Comparison of ENCODE assay signal across 10 cellular contexts in the genomic region with DNA sequence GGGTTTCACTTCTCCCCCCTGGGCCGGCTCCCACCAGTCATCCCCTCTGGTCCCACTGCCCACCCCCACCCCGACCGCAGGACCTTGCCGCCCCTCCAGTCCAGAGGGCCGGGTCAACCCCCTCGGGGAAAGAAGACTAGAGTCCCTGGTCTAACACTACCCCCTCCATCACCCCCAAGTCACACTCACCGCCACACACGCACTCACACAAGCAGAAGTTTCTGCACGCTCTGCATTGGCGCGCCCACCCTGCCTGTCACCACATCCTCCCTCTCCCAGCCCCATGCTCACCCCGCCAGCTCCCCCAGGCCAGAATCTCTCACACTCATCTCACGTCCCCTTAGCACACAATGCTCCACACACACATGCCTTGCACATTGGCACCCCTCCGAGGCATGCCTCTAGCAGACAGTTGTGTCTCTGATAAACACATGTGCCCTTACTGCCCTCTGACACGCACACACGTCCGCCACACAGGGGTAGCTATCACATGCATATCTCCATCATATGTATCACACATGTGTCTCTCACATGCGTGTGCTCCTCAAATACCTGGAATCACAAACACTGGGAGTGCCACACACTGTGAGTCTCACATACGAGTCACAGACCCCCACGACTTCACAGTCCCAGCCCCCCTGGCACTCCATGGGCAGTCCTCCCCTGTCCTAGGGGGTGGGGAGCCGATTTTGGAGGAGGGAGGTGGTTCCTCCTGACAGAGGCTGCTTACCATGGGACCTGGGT. TPM values are rescaled to one million over a fixed set of nuclear protein-coding genes. Genes with fewer than 3 reads are reported as not detected.
A peak's percentile ranks its signal among the peaks of the same experiment; 100 is the strongest.
DNase-seq lines count a peak whose midpoint lies in the region; ATAC-seq and TF ChIP-seq lines count a peak whose summit lies in the region.
"Had no signal": no experiment of that assay in that cellular context is flagged by ENCODE, and none has a peak within 500 bp of the region (broad histone marks: within the 10 kb centered on the region; RNA-seq: fewer than 3 reads in every experiment).

No MANE protein-coding gene starts in this region.

- no peak for TF ChIP-seq EP300 in sigmoid colon (IDR thresholded peaks at IDR 0.05)

- peaks cover 0 to 1% (median 0%) of the 10 kb centered on the region in 8 donors for H3K9me3 Mint-ChIP-seq in CD4-positive, alpha-beta memory T cell

- no peaks in the 10 kb centered on the region for H3K9me3 ChIP-seq in CD4-positive, alpha-beta memory T cell (ENCODE audit: control insufficient read depth in 1 of 2, low read length in 2 of 2)
- no peaks in the 10 kb centered on the region for H3K9me3 ChIP-seq in Peyer's patch
- H3K9me3 ChIP-seq in sigmoid colon: no peaks in the 10 kb centered on the region
- H3K9me3 ChIP-seq: mucosa of descending colon had no signal

- H3K4me1 Mint-ChIP-seq in CD4-positive, alpha-beta memory T cell: peaks cover 13 to 31% (median 20%) of the 10 kb centered on the region in 4 donors

- no peaks in the 10 kb centered on the region for H3K27me3 ChIP-seq in CD4-positive, alpha-beta memory T cell (ENCODE audit: insufficient read depth, low read length)
- H3K27me3 ChIP-seq in Peyer's patch: no peaks in the 10 kb centered on the region
- peaks cover 9 to 53% (median 26%) of the 10 kb centered on the region in 3 donors for H3K27me3 ChIP-seq in sigmoid colon

- H3K27me3 Mint-ChIP-seq in CD4-positive, alpha-beta memory T cell: peaks cover 40 to 54% of the 10 kb centered on the region in 2 donors

- intact Hi-C loops in CD4-positive, alpha-beta memory T cell (cut with micrococcal nuclease): no loop called here
- intact Hi-C loops in sigmoid colon (cut with DNase I): no loop called here

- peaks cover 4% of the 10 kb centered on the region for H3K4me1 ChIP-seq in CD4-positive, alpha-beta memory T cell (ENCODE audit: insufficient read depth, low read length)
- H3K4me1 ChIP-seq in Peyer's patch (no peaks in the 10 kb centered on the region), sigmoid colon (peaks cover 0 to 10% (median 6%) of the 10 kb centered on the region in 4 donors)

- DNase-seq in CD4-positive, alpha-beta memory T cell: peak in 1 of 5 donors; percentile 7
- DNase-seq in Peyer's patch: peak in 1 of 3 donors; percentile 20
- no peak for DNase-seq in fibroblast of villous mesenchyme (ENCODE audit: low read depth)
- no peak for DNase-seq in sigmoid colon
- no peak for DNase-seq in stimulated activated CD4-positive, alpha-beta T cell treated with anti-CD3 and anti-CD28 coated beads, Interleukin-4, amount 100 ng/mL, for 1 hour

- TF ChIP-seq CTCF in Peyer's patch (IDR thresholded peaks at IDR 0.05) (no peak), fibroblast of villous mesenchyme (IDR thresholded peaks at IDR 0.05; ENCODE audit: insufficient read depth, low read depth, low read length) (no peak), sigmoid colon (IDR thresholded peaks at IDR 0.05) (no peak)

- POLR2A ChIA-PET in CD4-positive, alpha-beta memory T cell (lab: Charles Lee; ENCODE audit: partially characterized antibody): no interaction called here

- H3K27ac Mint-ChIP-seq in CD4-positive, alpha-beta memory T cell: peak overlapping the region in 1 of 7 donors; percentile 1

- TF ChIP-seq POLR2A in Peyer's patch (IDR thresholded peaks at IDR 0.05): no peak
- no peak for TF ChIP-seq POLR2A in sigmoid colon (IDR thresholded peaks at IDR 0.05)

- no peaks in the 10 kb centered on the region for H3K36me3 Mint-ChIP-seq in CD4-positive, alpha-beta memory T cell

- H3K4me3 Mint-ChIP-seq in CD4-positive, alpha-beta memory T cell: peak overlapping the region; percentile 75 to 95 (median 79)

- no peak overlapping the region for H3K27ac ChIP-seq in CD4-positive, alpha-beta memory T cell (ENCODE audit: low read depth, low read length)
- H3K27ac ChIP-seq in Peyer's patch (peak overlapping the region in 2 of 4 donors; percentile 35 to 50), sigmoid colon (peak overlapping the region; percentile 47 to 65 (median 61))

- no peaks in the 10 kb centered on the region for H3K36me3 ChIP-seq in CD4-positive, alpha-beta memory T cell (ENCODE audit: insufficient read depth, low read length)
- H3K36me3 ChIP-seq in Peyer's patch (no peaks in the 10 kb centered on the region), sigmoid colon (no peaks in the 10 kb centered on the region)

- no peak overlapping the region for H3K4me3 ChIP-seq in CD4-positive, alpha-beta memory T cell (ENCODE audit: low read length in 2 of 2)
- H3K4me3 ChIP-seq in Peyer's patch (peak overlapping the region; percentile 21 to 46 (median 44)), fibroblast of villous mesenchyme (ENCODE audit: low read depth, low read length) (peak overlapping the region; percentile 62), sigmoid colon (peak overlapping the region; percentile 12 to 50 (median 42))
- H3K4me3 ChIP-seq: mucosa of descending colon had no signal

- WGBS in sigmoid colon, 2 donors: 45 to 52% methylated on average over 21 of the region's 21 CpGs

- ATAC-seq in GM21825 (IDR thresholded peaks at IDR 0.05; ENCODE audit: unreplicated experiment) (no peak), GM21723 (IDR thresholded peaks at IDR 0.05; ENCODE audit: unreplicated experiment) (no peak), HG03342 (IDR thresholded peaks at IDR 0.05; ENCODE audit: unreplicated experiment) (no peak)

- CTCF ChIA-PET in CD4-positive, alpha-beta memory T cell (lab: Charles Lee; ENCODE audit: partially characterized antibody): no interaction called here

RNA-seq across cellular contexts. Expression of gene FBLN2, which starts 0.8 kb away (rescaled TPM):
- not detected for total RNA-seq in CD4-positive, alpha-beta memory T cell
- not detected for polyA plus RNA-seq in CD4-positive, alpha-beta memory T cell
- 10 to 100 TPM; 20.6 to 51.2 (median 32.8) TPM for total RNA-seq in Peyer's patch
- 30.2 and 50.6 TPM in 2 replicates for total RNA-seq in fibroblast of villous mesenchyme
- 100 to 1,000 TPM in 1 of 4 donors, 10 to 100 TPM in 3; 18.7 to 134 (median 56.5) TPM for total RNA-seq in sigmoid colon
- 10 to 100 TPM in 1 of 3 donors, 1 to 10 TPM in 2; 1.2 to 14.8 (median 4.2) TPM for polyA plus RNA-seq in sigmoid colon
- total RNA-seq: H4 had no signal

Comparison
In these comparisons a context has a peak if more than half of its experiments do, and no peak if none do; other contexts are left out.
1. H3K4me3 ChIP-seq: peak in Peyer's patch (4 of 4), fibroblast of villous mesenchyme (single experiment) and sigmoid colon (4 of 4); none in CD4-positive, alpha-beta memory T cell (0 of 2).
2. RNA of gene FBLN2, which starts 0.8 kb away (total RNA-seq): 18.7 to 134 TPM in sigmoid colon, 20.6 to 51.2 TPM in Peyer's patch and 30.2 to 50.6 TPM in fibroblast of villous mesenchyme; not detected in CD4-positive, alpha-beta memory T cell; every median in the first group is over 10 times any median in the second.